In the genomic region with DNA sequence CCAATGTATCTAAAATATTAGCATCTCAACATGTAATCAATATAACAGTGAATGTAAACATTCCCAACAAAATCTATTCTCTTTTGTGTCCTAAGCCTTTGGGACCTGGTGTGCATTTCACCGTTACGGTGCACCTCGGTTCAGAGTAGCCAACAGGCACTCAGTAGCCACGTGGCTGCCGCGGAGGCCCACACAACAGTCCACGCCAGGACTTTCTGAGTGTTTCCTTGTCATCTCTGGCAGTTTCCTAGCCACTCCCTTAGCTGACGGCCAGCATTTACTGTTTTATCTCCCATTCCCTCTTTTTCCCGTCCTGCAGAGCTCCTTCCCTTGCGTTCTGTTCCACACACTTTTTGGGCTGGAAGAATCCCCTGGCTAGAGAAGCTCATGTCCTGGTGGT, we compare ENCODE assay signal across 15 cellular contexts. TPM values are rescaled to one million over a fixed set of nuclear protein-coding genes. Genes with fewer than 3 reads are reported as not detected.
DNase-seq lines count a peak whose midpoint lies in the region; TF ChIP-seq lines count a peak whose summit lies in the region.
"Had no signal": no experiment of that assay in that cellular context is flagged by ENCODE, and none has a peak within 500 bp of the region (broad histone marks: within the 10 kb centered on the region; RNA-seq: fewer than 3 reads in every experiment).

No MANE protein-coding gene starts in this region.

- H3K36me3 Mint-ChIP-seq in nephron progenitor cell (ENCODE audit: low read depth), result peaks cover 8% of the 10 kb centered on the region

- peaks cover 17% of the 10 kb centered on the region for H3K4me1 Mint-ChIP-seq in nephron progenitor cell
- H3K4me1 Mint-ChIP-seq: CD4-positive, alpha-beta memory T cell had no signal

- H3K36me3 ChIP-seq in Peyer's patch, result peaks cover 0 to 60% (median 0%) of the 10 kb centered on the region in 3 donors

- no peaks in the 10 kb centered on the region for H3K9me3 Mint-ChIP-seq in nephron progenitor cell
- H3K9me3 Mint-ChIP-seq: CD4-positive, alpha-beta memory T cell; GM23338; H9 had no signal

- TF ChIP-seq POLR2A in Peyer's patch (IDR thresholded peaks at IDR 0.05), result no peak

- H3K27ac ChIP-seq in RWPE1 (peak overlapping the region; percentile 42), caudate nucleus (ENCODE audit: low read depth, low read length) (peak overlapping the region; percentile 22), Peyer's patch (no peak overlapping the region)

- CTCF ChIA-PET in RWPE1 (lab: Yijun Ruan, JAX), result no interaction called here

- H3K27ac Mint-ChIP-seq in nephron progenitor cell, result peak overlapping the region; percentile 75
- H3K27ac Mint-ChIP-seq: GM23338 had no signal

- DNase-seq in RWPE1 (ENCODE audit: low spot score), result no peak
- no peak for DNase-seq in caudate nucleus (lab: John Stamatoyannopoulos, UW)
- no peak for DNase-seq in nephron progenitor cell
- DNase-seq in cerebellum (ENCODE audit: low spot score), result no peak
- no peak for DNase-seq in stimulated activated CD4-positive, alpha-beta T cell treated with anti-CD3 and anti-CD28 coated beads, Interleukin-2, amount 100 ng/mL, for 48 hours
- no peak for DNase-seq in Peyer's patch
- DNase-seq: C1 segment of cervical spinal cord; Calu3; CD4-positive, alpha-beta memory T cell; COR-L47; DMS53; DMS79 treated with DMSO at 0.1 percent for 48 hours; GF-D8; H9 had no signal

- POLR2A ChIA-PET in RWPE1 (lab: Yijun Ruan, JAX; ENCODE audit: low non-redundant PET), result no interaction called here

- no peak overlapping the region for H3K4me3 Mint-ChIP-seq in nephron progenitor cell
- H3K4me3 Mint-ChIP-seq: CD4-positive, alpha-beta memory T cell; GM23338; H9 had no signal

- H3K4me1 ChIP-seq in Peyer's patch, result peaks cover 0 to 10% (median 0%) of the 10 kb centered on the region in 4 donors

- TF ChIP-seq CTCF in RWPE1 (conservative IDR thresholded peaks at IDR 0.05; ENCODE audit: low read depth) (no peak), nephron progenitor cell (IDR thresholded peaks at IDR 0.05) (no peak), Peyer's patch (IDR thresholded peaks at IDR 0.05) (no peak)

- no peaks in the 10 kb centered on the region for H3K27me3 ChIP-seq in Peyer's patch

- no peak overlapping the region for H3K4me3 ChIP-seq in Peyer's patch
- H3K4me3 ChIP-seq: GM23338 had no signal

- no peaks in the 10 kb centered on the region for H3K9me3 ChIP-seq in Peyer's patch

- no peaks in the 10 kb centered on the region for H3K27me3 Mint-ChIP-seq in nephron progenitor cell (ENCODE audit: low read depth, poor library complexity)
- H3K27me3 Mint-ChIP-seq: CD4-positive, alpha-beta memory T cell had no signal

RNA-seq across cellular contexts. Expression of a gene that starts 36.3 kb away (rescaled TPM):
- total RNA-seq in cerebellum (22.9 TPM), Peyer's patch (100 to 1,000 TPM in 1 of 4 donors, 10 to 100 TPM in 3; 44.0 to 106 (median 64.5) TPM)

Comparison
In these comparisons a context has a peak if more than half of its experiments do, and no peak if none do; other contexts are left out.
1. H3K27ac ChIP-seq: peak in RWPE1 (single experiment) and caudate nucleus (single experiment); none in Peyer's patch (0 of 4).